Comparison of ENCODE assay signal across 15 cellular contexts in genomic region chr17:72412650-72413076, GRCh38.
"Had no signal": no experiment of that assay in that cellular context is flagged by ENCODE, and none has a peak within 500 bp of the region (broad histone marks: within the 10 kb centered on the region; RNA-seq: fewer than 3 reads in every experiment).

No MANE protein-coding gene starts in this region.

- H3K79me2 ChIP-seq: parathyroid adenoma had no signal

- H3K36me3 ChIP-seq: cardiac muscle cell, upper lobe of left lung had no signal

- H3K4me3 Mint-ChIP-seq: activated B cell treated with CpG ODN at 0.5 μM for 24 hours; activated CD8-positive, alpha-beta T cell treated with anti-CD3 and anti-CD28 coated beads for 36 hours; activated naive CD4-positive, alpha-beta T cell treated with anti-CD3 and anti-CD28 coated beads, Interleukin-2, amount 50 U/mL, for 24 hours; activated T-cell treated with anti-CD3 and anti-CD28 coated beads, Interleukin-2, amount 50 U/mL, for 4 hours; naive B cell; T-helper 2 cell treated with Interferon-gamma antibody and Interleukin-4, amounts not matched to agents 5 μg/mL and 100 μg/mL, for 36 hours had no signal

- H3K4me3 ChIP-seq: cardiac muscle cell, upper lobe of left lung had no signal

- H3K9me3 Mint-ChIP-seq: activated naive CD4-positive, alpha-beta T cell treated with anti-CD3 and anti-CD28 coated beads, Interleukin-2, amount 50 U/mL, for 24 hours had no signal

- DNase-seq: activated B cell treated with CpG ODN at 0.5 μM for 24 hours; activated CD4-positive, alpha-beta T cell treated with anti-CD3 and anti-CD28 coated beads for 48 hours; activated CD8-positive, alpha-beta T cell treated with anti-CD3 and anti-CD28 coated beads for 36 hours; activated effector memory CD4-positive, alpha-beta T cell treated with anti-CD3 and anti-CD28 coated beads, Interleukin-2, amount 50 U/mL, for 16 hours; activated T-cell treated with anti-CD3 and anti-CD28 coated beads, Interleukin-2, amount 50 U/mL, for 4 hours; islet precursor cell; naive B cell; stimulated activated naive CD8-positive, alpha-beta T cell treated with anti-CD3 and anti-CD28 coated beads, Interleukin-15, Interleukin-2, amounts not matched to agents 100 U/mL and 50 U/mL, for 24 hours; upper lobe of left lung had no signal

- ATAC-seq: activated CD8-positive, alpha-beta T cell treated with anti-CD3 and anti-CD28 coated beads for 36 hours; activated T-cell treated with anti-CD3 and anti-CD28 coated beads, Interleukin-2, amount 50 U/mL, for 4 hours; esophagus mucosa; left lobe of liver; stimulated activated naive CD8-positive, alpha-beta T cell treated with anti-CD3 and anti-CD28 coated beads, Interleukin-15, Interleukin-2, amounts not matched to agents 100 U/mL and 50 U/mL, for 24 hours had no signal

- H3K27me3 Mint-ChIP-seq: activated B cell treated with CpG ODN at 0.5 μM for 24 hours; activated naive CD4-positive, alpha-beta T cell treated with anti-CD3 and anti-CD28 coated beads, Interleukin-2, amount 50 U/mL, for 24 hours had no signal

- H3K36me3 Mint-ChIP-seq: activated naive CD4-positive, alpha-beta T cell treated with anti-CD3 and anti-CD28 coated beads, Interleukin-2, amount 50 U/mL, for 24 hours had no signal

- H3K4me1 ChIP-seq: parathyroid adenoma had no signal

- H3K27me3 ChIP-seq: cardiac muscle cell, upper lobe of left lung had no signal

- H3K9ac ChIP-seq: parathyroid adenoma had no signal

- H2AFZ ChIP-seq: parathyroid adenoma had no signal

- H3K27ac ChIP-seq: cardiac muscle cell, parathyroid adenoma, upper lobe of left lung had no signal

- H3K27ac Mint-ChIP-seq: activated B cell treated with CpG ODN at 0.5 μM for 24 hours; activated CD8-positive, alpha-beta T cell treated with anti-CD3 and anti-CD28 coated beads for 36 hours; activated naive CD4-positive, alpha-beta T cell treated with anti-CD3 and anti-CD28 coated beads, Interleukin-2, amount 50 U/mL, for 24 hours; naive B cell; T-helper 2 cell treated with Interferon-gamma antibody and Interleukin-4, amounts not matched to agents 5 μg/mL and 100 μg/mL, for 36 hours had no signal

- H3K4me1 Mint-ChIP-seq: activated naive CD4-positive, alpha-beta T cell treated with anti-CD3 and anti-CD28 coated beads, Interleukin-2, amount 50 U/mL, for 24 hours; naive B cell had no signal
